29 cellular contexts compared by ENCODE assay signal in the genomic region with DNA sequence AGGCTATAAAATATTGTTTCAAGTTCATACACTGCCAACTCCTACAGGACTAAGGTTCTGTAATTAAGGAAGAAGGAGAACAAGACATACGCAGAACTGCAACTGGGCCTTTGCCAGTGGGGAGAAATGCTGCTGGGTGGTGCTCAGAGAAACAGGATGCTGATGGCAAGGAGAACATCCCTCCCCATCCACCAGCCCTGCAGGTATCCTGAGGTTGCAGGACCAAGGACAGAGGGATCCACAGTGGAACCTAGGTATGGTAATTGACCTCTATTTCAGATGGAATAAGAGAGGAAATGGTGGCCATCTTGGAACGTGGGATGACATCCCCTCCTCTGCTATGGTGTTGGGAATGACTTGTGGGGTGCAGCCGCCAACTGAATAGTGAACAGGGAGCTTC.
"Had no signal": no experiment of that assay in that cellular context is flagged by ENCODE, and none has a peak within 500 bp of the region (broad histone marks: within the 10 kb centered on the region; RNA-seq: fewer than 3 reads in every experiment).

No MANE protein-coding gene starts in this region.

- H3K4me1 Mint-ChIP-seq: activated T-helper 17 cell treated with anti-CD3 and anti-CD28 coated beads, Interleukin-2, amount 50 U/mL, for 72 hours; central memory CD8-positive, alpha-beta T cell had no signal

- H3K4me3 ChIP-seq: coronary artery, dorsolateral prefrontal cortex had no signal

- ATAC-seq: activated T-cell treated with anti-CD3 and anti-CD28 coated beads, Interleukin-2, amount 50 U/mL, for 4 hours; activated T-helper 17 cell treated with anti-CD3 and anti-CD28 coated beads, Interleukin-2, amount 50 U/mL, for 72 hours; esophagus mucosa; WTC11 had no signal

- H3K36me3 Mint-ChIP-seq: activated CD4-positive, alpha-beta memory T cell treated with anti-CD3 and anti-CD28 coated beads for 36 hours; activated naive CD8-positive, alpha-beta T cell; WTC11 had no signal

- H3K27ac ChIP-seq: brain microvascular endothelial cell, coronary artery, dorsolateral prefrontal cortex, VCaP had no signal

- FAIRE-seq: astrocyte, bronchial epithelial cell, frontal cortex had no signal

- H3K36me3 ChIP-seq: brain microvascular endothelial cell had no signal

- DNase-seq: activated CD4-positive, alpha-beta memory T cell treated with anti-CD3 and anti-CD28 coated beads for 36 hours; activated CD4-positive, alpha-beta T cell treated with anti-CD3 and anti-CD28 coated beads for 1 hour; activated CD4-positive, alpha-beta T cell treated with anti-CD3 and anti-CD28 coated beads for 4 hours; activated CD4-positive, alpha-beta T cell treated with anti-CD3 and anti-CD28 coated beads, Interleukin-2, amount 50 U/mL, for 1 hour; activated effector memory CD4-positive, alpha-beta T cell treated with Interleukin-2 at 50 U/mL for 16 hours; activated gamma-delta T cell treated with Interleukin-2 at 50 U/mL for 16 hours; activated naive CD4-positive, alpha-beta T cell treated with anti-CD3 and anti-CD28 coated beads, Interleukin-2, amount 50 U/mL, for 16 hours; activated naive CD4-positive, alpha-beta T cell treated with Interleukin-2 at 50 U/mL for 16 hours; activated T-cell treated with anti-CD3 and anti-CD28 coated beads, Interleukin-2, amount 50 U/mL, for 4 hours; amniotic stem cell; anterior cingulate cortex; brain microvascular endothelial cell; dorsolateral prefrontal cortex; effector memory CD4-positive, alpha-beta T cell; endodermal cell; foreskin fibroblast; head of caudate nucleus; T-helper 2 cell had no signal

- H3K27me3 ChIP-seq: brain microvascular endothelial cell, dorsolateral prefrontal cortex had no signal

- H3K4me3 Mint-ChIP-seq: activated CD4-positive, alpha-beta memory T cell treated with anti-CD3 and anti-CD28 coated beads for 36 hours; activated naive CD8-positive, alpha-beta T cell; activated T-cell treated with anti-CD3 and anti-CD28 coated beads, Interleukin-2, amount 50 U/mL, for 4 hours; activated T-helper 17 cell treated with anti-CD3 and anti-CD28 coated beads, Interleukin-2, amount 50 U/mL, for 72 hours; central memory CD8-positive, alpha-beta T cell; dendritic cell treated with granulocyte-macrophage colony-stimulating factor and Interleukin-4, amounts not matched to agents 40 ng/mL and 50 ng/mL, for 4 days; endodermal cell; WTC11 had no signal

- H3K27ac Mint-ChIP-seq: activated CD4-positive, alpha-beta memory T cell treated with anti-CD3 and anti-CD28 coated beads for 36 hours; activated naive CD8-positive, alpha-beta T cell; activated T-helper 17 cell treated with anti-CD3 and anti-CD28 coated beads, Interleukin-2, amount 50 U/mL, for 72 hours; dendritic cell treated with granulocyte-macrophage colony-stimulating factor and Interleukin-4, amounts not matched to agents 40 ng/mL and 50 ng/mL, for 4 days; endodermal cell; WTC11 had no signal

- H3K9me3 Mint-ChIP-seq: activated CD4-positive, alpha-beta memory T cell treated with anti-CD3 and anti-CD28 coated beads for 36 hours; activated T-cell treated with anti-CD3 and anti-CD28 coated beads, Interleukin-2, amount 50 U/mL, for 4 hours; activated T-helper 17 cell treated with anti-CD3 and anti-CD28 coated beads, Interleukin-2, amount 50 U/mL, for 72 hours; central memory CD8-positive, alpha-beta T cell; dendritic cell treated with granulocyte-macrophage colony-stimulating factor and Interleukin-4, amounts not matched to agents 40 ng/mL and 50 ng/mL, for 4 days; endodermal cell; WTC11 had no signal
